Comparison of ENCODE assay signal across 25 cellular contexts in the genomic region with DNA sequence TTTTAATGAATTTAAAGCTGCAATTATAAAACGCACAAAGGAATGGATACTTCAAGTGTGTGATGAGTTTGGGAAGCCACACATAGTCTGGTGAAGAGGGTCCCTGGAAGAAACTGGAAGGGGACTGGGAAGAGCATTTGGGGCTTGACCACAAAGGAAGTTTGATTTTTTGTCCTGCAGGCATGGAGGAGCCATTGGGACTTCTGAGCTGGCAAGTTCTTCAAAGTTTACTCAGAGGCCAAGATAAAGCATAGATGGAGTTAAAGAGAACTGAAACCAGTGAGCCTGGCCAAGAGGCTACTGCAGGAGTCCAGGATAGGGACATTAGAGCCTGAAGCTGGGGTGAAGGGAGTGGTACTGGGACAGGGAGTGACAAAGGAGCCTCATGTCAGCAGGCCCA.
"Had no signal": no experiment of that assay in that cellular context is flagged by ENCODE, and none has a peak within 500 bp of the region (broad histone marks: within the 10 kb centered on the region; RNA-seq: fewer than 3 reads in every experiment).

No MANE protein-coding gene starts in this region.

- H3K4me1 Mint-ChIP-seq: immature natural killer cell, naive B cell had no signal

- DNase-seq: effector memory CD8-positive, alpha-beta T cell; erythroblast; esophagus squamous epithelium; foreskin melanocyte; glutamatergic neuron; hypothalamus; immature natural killer cell; islet precursor cell; kidney glomerular epithelial cell; left colon; mucosa of descending colon; naive B cell; pancreas; retina; sigmoid colon; stimulated activated CD4-positive, alpha-beta T cell treated with anti-CD3 and anti-CD28 coated beads, Interleukin-2, amount 100 ng/mL, for 24 hours; stimulated activated CD4-positive, alpha-beta T cell treated with anti-CD3 and anti-CD28 coated beads, Interleukin-4, amount 100 ng/mL, for 24 hours; stimulated activated naive CD4-positive, alpha-beta T cell treated with Interleukin-2 at 50 U/mL for 16 hours; stomach; thyroid gland had no signal

- H3K9me3 Mint-ChIP-seq: effector memory CD8-positive, alpha-beta T cell; immature natural killer cell; memory B cell; natural killer cell treated with Interleukin-12 subunit alpha and Interleukin-12 subunit beta and Interleukin-15 and Interleukin-18, amount 100 ng/mL, for 72 hours; type B pancreatic cell had no signal

- ATAC-seq: effector memory CD8-positive, alpha-beta T cell; left colon; mucosa of descending colon; natural killer cell treated with Interleukin-12 subunit alpha and Interleukin-12 subunit beta and Interleukin-15 and Interleukin-18, amount 100 ng/mL, for 72 hours; pancreas; stimulated activated effector memory CD8-positive, alpha-beta T cell treated with anti-CD3 and anti-CD28 coated beads, Interleukin-12 subunit alpha, Interleukin-12 subunit beta, amount 100 ng/mL, for 72 hours had no signal

- H3K36me3 Mint-ChIP-seq: naive B cell; natural killer cell treated with Interleukin-12 subunit alpha and Interleukin-12 subunit beta and Interleukin-15 and Interleukin-18, amount 100 ng/mL, for 72 hours; stimulated activated effector memory CD8-positive, alpha-beta T cell treated with anti-CD3 and anti-CD28 coated beads, Interleukin-12 subunit alpha, Interleukin-12 subunit beta, amount 100 ng/mL, for 72 hours; type B pancreatic cell had no signal

- H3K4me3 Mint-ChIP-seq: effector memory CD8-positive, alpha-beta T cell; immature natural killer cell; memory B cell; naive B cell; natural killer cell treated with Interleukin-12 subunit alpha and Interleukin-12 subunit beta and Interleukin-15 and Interleukin-18, amount 100 ng/mL, for 72 hours; neural crest cell; stimulated activated effector memory CD8-positive, alpha-beta T cell treated with anti-CD3 and anti-CD28 coated beads, Interleukin-12 subunit alpha, Interleukin-12 subunit beta, amount 100 ng/mL, for 72 hours; type B pancreatic cell had no signal

- H3K27me3 Mint-ChIP-seq: effector memory CD8-positive, alpha-beta T cell; memory B cell; naive B cell; natural killer cell treated with Interleukin-12 subunit alpha and Interleukin-12 subunit beta and Interleukin-15 and Interleukin-18, amount 100 ng/mL, for 72 hours; type B pancreatic cell had no signal

- H3K27ac Mint-ChIP-seq: effector memory CD8-positive, alpha-beta T cell; immature natural killer cell; memory B cell; naive B cell; natural killer cell treated with Interleukin-12 subunit alpha and Interleukin-12 subunit beta and Interleukin-15 and Interleukin-18, amount 100 ng/mL, for 72 hours; stimulated activated effector memory CD8-positive, alpha-beta T cell treated with anti-CD3 and anti-CD28 coated beads, Interleukin-12 subunit alpha, Interleukin-12 subunit beta, amount 100 ng/mL, for 72 hours; type B pancreatic cell had no signal
